In the genomic region with DNA sequence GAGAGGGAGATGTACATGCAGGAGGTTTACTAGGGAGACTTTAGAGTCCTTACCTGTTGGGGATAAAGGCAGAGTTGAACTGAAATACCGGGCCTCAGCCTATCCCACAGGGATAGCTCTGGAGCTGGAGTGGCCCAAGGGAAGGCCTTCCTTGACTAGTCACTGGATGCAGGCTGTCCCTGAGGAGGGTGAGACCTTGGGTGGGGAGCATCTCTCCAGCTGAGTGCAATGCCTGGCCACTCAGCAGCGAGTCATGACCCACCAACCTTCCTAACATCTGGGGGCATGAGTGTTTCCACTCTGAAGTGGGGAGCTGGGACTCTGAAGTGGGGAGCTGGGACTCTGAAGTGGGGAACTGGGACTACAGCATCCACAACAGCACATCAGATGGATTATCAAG, we compare ENCODE assay signal across 11 cellular contexts.
"Had no signal": no experiment of that assay in that cellular context is flagged by ENCODE, and none has a peak within 500 bp of the region (broad histone marks: within the 10 kb centered on the region; RNA-seq: fewer than 3 reads in every experiment).

No MANE protein-coding gene starts in this region.

- H3K4me1 Mint-ChIP-seq: T-cell had no signal

- H3K9me3 Mint-ChIP-seq: activated CD4-positive, alpha-beta memory T cell treated with anti-CD3 and anti-CD28 coated beads for 36 hours; nephron; T-cell had no signal

- H3K36me3 Mint-ChIP-seq: T-cell had no signal

- H3K9me3 ChIP-seq: esophagus squamous epithelium, heart right ventricle had no signal

- ATAC-seq: foreskin keratinocyte, T-cell had no signal

- H3K36me3 ChIP-seq: brain microvascular endothelial cell, esophagus squamous epithelium had no signal

- H3K4me3 Mint-ChIP-seq: activated CD4-positive, alpha-beta memory T cell treated with anti-CD3 and anti-CD28 coated beads for 36 hours; nephron; T-cell had no signal

- H3K27ac Mint-ChIP-seq: activated CD4-positive, alpha-beta memory T cell treated with anti-CD3 and anti-CD28 coated beads for 36 hours; nephron; T-cell had no signal

- H3K27me3 ChIP-seq: brain microvascular endothelial cell, esophagus squamous epithelium, heart right ventricle had no signal

- H3K27ac ChIP-seq: brain microvascular endothelial cell, foreskin keratinocyte had no signal

- H3K4me3 ChIP-seq: esophagus squamous epithelium, heart right ventricle had no signal

- DNase-seq: activated naive CD4-positive, alpha-beta T cell; brain microvascular endothelial cell; esophagus squamous epithelium; foreskin keratinocyte; heart right ventricle; mesendoderm; stimulated activated CD4-positive, alpha-beta T cell treated with anti-CD3 and anti-CD28 coated beads, Interleukin-4, amount 100 ng/mL, for 4 hours; T-cell; T1000 had no signal

- H3K27me3 Mint-ChIP-seq: activated CD4-positive, alpha-beta memory T cell treated with anti-CD3 and anti-CD28 coated beads for 36 hours had no signal

- H3K4me1 ChIP-seq: esophagus squamous epithelium, foreskin keratinocyte had no signal
